Comparison of ENCODE assay signal across 18 cellular contexts in genomic region chr6:148069256-148069655, GRCh38.
DNase-seq lines count a peak whose midpoint lies in the region; ATAC-seq and TF ChIP-seq lines count a peak whose summit lies in the region.
"Had no signal": no experiment of that assay in that cellular context is flagged by ENCODE, and none has a peak within 500 bp of the region (broad histone marks: within the 10 kb centered on the region; RNA-seq: fewer than 3 reads in every experiment).

No MANE protein-coding gene starts in this region.

- H3K27me3 ChIP-seq in neural progenitor cell (no peaks in the 10 kb centered on the region), upper lobe of right lung (no peaks in the 10 kb centered on the region), BE2C (no peaks in the 10 kb centered on the region)
- H3K27me3 ChIP-seq: Peyer's patch had no signal

- no peaks in the 10 kb centered on the region for H3F3A ChIP-seq in neural progenitor cell (ENCODE audit: low read depth)

- DNase-seq in M059J (ENCODE audit: low read depth) = peak; percentile 68
- DNase-seq in OCI-M1 (lab: John Stamatoyannopoulos, UW) = peak; percentile 9
- peak; percentile 7 for DNase-seq in astrocyte of the hippocampus (ENCODE audit: low read depth, low spot score)
- no peak for DNase-seq in neural progenitor cell (ENCODE audit: low spot score)
- no peak for DNase-seq in upper lobe of right lung
- no peak for DNase-seq in NCI-H1105 treated with DMSO at 0.1 percent for 48 hours (lab: John Stamatoyannopoulos, UW)
- no peak for DNase-seq in BE2C
- DNase-seq: ACHN, DMS79 treated with DMSO at 0.1 percent for 48 hours, Kasumi-1, NCI-H1417 treated with DMSO at 0.1 percent for 48 hours, NCI-H2029, NCI-H345, NCI-H526, Peyer's patch had no signal

- no peak overlapping the region for H3K4me3 Mint-ChIP-seq in neural progenitor cell

- TF ChIP-seq CTCF in neural progenitor cell (IDR thresholded peaks at IDR 0.05) = no peak
- TF ChIP-seq CTCF in upper lobe of right lung (IDR thresholded peaks at IDR 0.05) = no peak
- TF ChIP-seq CTCF in BE2C (IDR thresholded peaks at IDR 0.05; ENCODE audit: low read depth, low read length) = no peak

- peaks cover 2% of the 10 kb centered on the region for H3K27me3 Mint-ChIP-seq in neural progenitor cell (ENCODE audit: insufficient read depth, low read depth)

- no peaks in the 10 kb centered on the region for H3K9me3 ChIP-seq in neural progenitor cell (ENCODE audit: low read depth)
- H3K9me3 ChIP-seq in upper lobe of right lung = no peaks in the 10 kb centered on the region
- no peaks in the 10 kb centered on the region for H3K9me3 ChIP-seq in BE2C
- H3K9me3 ChIP-seq: HAP-1, Peyer's patch had no signal

- H3K27ac ChIP-seq in neural progenitor cell = no peak overlapping the region
- H3K27ac ChIP-seq in upper lobe of right lung = no peak overlapping the region
- H3K27ac ChIP-seq: C4-2B, Peyer's patch had no signal

- peaks cover 40% of the 10 kb centered on the region for H3K9me3 Mint-ChIP-seq in neural progenitor cell

- H3K4me1 Mint-ChIP-seq in neural progenitor cell = no peaks in the 10 kb centered on the region

- no peaks in the 10 kb centered on the region for H4K20me1 ChIP-seq in neural progenitor cell (ENCODE audit: low read depth)

- H3K4me2 ChIP-seq in neural progenitor cell = no peak overlapping the region

- H3K36me3 ChIP-seq in neural progenitor cell (no peaks in the 10 kb centered on the region), upper lobe of right lung (no peaks in the 10 kb centered on the region), BE2C (no peaks in the 10 kb centered on the region)
- H3K36me3 ChIP-seq: HAP-1, Peyer's patch had no signal

- H3K9ac ChIP-seq in neural progenitor cell = no peak overlapping the region

- H3K4me3 ChIP-seq in neural progenitor cell = no peak overlapping the region
- no peak overlapping the region for H3K4me3 ChIP-seq in upper lobe of right lung
- H3K4me3 ChIP-seq in BE2C (ENCODE audit: low read depth, low read length) = no peak overlapping the region
- H3K4me3 ChIP-seq: HAP-1, Peyer's patch had no signal

- no peak overlapping the region for H2AFZ ChIP-seq in neural progenitor cell (replicated peaks)

- intact Hi-C loops in upper lobe of right lung (cut with DNase I) = no loop called here

- H3K79me2 ChIP-seq in neural progenitor cell (ENCODE audit: low read depth) = no peaks in the 10 kb centered on the region

- ATAC-seq in upper lobe of right lung (no peak), GM19397 (IDR thresholded peaks at IDR 0.05; ENCODE audit: unreplicated experiment) (no peak)

- peaks cover 15% of the 10 kb centered on the region for H3K36me3 Mint-ChIP-seq in neural progenitor cell

- no peaks in the 10 kb centered on the region for H3K4me1 ChIP-seq in neural progenitor cell
- H3K4me1 ChIP-seq in upper lobe of right lung = no peaks in the 10 kb centered on the region
- peaks cover 17% of the 10 kb centered on the region for H3K4me1 ChIP-seq in BE2C
- H3K4me1 ChIP-seq: HAP-1, Peyer's patch had no signal

- peak overlapping the region; percentile 81 for H3K27ac Mint-ChIP-seq in neural progenitor cell

Comparison
In these comparisons a context has a peak if more than half of its experiments do, and no peak if none do; other contexts are left out.
1. DNase-seq: peak in M059J (single experiment), OCI-M1 (single experiment) and astrocyte of the hippocampus (single experiment); none in neural progenitor cell (single experiment), upper lobe of right lung (single experiment), NCI-H1105 treated with DMSO at 0.1 percent for 48 hours (single experiment) and BE2C (single experiment).